Comparison of ENCODE assay signal across 1 cellular context in genomic region chr6:3118353-3119039, GRCh38.
TF ChIP-seq lines count a peak whose summit lies in the region.

Gene BPHL (plus strand): TSS chr6:3118711. CDS start chr6:3118741, 30 bp downstream.

TF ChIP-seq in K562, 482 proteins besides CTCF, POLR2A, EP300 and RAD21 (continued from another document and continues in another):
- TF ChIP-seq, protein P1, sequence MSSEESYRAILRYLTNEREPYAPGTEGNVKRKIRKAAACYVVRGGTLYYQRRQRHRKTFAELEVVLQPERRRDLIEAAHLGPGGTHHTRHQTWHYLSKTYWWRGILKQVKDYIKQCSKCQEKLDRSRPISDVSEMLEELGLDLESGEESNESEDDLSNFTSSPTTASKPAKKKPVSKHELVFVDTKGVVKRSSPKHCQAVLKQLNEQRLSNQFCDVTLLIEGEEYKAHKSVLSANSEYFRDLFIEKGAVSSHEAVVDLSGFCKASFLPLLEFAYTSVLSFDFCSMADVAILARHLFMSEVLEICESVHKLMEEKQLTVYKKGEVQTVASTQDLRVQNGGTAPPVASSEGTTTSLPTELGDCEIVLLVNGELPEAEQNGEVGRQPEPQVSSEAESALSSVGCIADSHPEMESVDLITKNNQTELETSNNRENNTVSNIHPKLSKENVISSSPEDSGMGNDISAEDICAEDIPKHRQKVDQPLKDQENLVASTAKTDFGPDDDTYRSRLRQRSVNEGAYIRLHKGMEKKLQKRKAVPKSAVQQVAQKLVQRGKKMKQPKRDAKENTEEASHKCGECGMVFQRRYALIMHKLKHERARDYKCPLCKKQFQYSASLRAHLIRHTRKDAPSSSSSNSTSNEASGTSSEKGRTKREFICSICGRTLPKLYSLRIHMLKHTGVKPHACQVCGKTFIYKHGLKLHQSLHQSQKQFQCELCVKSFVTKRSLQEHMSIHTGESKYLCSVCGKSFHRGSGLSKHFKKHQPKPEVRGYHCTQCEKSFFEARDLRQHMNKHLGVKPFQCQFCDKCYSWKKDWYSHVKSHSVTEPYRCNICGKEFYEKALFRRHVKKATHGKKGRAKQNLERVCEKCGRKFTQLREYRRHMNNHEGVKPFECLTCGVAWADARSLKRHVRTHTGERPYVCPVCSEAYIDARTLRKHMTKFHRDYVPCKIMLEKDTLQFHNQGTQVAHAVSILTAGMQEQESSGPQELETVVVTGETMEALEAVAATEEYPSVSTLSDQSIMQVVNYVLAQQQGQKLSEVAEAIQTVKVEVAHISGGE (CRISPR knock-in tag; IDR thresholded peaks at IDR 0.05): no peak
- TF ChIP-seq, protein P2, sequence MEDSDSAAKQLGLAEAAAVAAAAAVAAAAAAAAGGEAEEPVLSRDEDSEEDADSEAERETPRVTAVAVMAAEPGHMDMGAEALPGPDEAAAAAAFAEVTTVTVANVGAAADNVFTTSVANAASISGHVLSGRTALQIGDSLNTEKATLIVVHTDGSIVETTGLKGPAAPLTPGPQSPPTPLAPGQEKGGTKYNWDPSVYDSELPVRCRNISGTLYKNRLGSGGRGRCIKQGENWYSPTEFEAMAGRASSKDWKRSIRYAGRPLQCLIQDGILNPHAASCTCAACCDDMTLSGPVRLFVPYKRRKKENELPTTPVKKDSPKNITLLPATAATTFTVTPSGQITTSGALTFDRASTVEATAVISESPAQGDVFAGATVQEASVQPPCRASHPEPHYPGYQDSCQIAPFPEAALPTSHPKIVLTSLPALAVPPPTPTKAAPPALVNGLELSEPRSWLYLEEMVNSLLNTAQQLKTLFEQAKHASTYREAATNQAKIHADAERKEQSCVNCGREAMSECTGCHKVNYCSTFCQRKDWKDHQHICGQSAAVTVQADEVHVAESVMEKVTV (CRISPR knock-in tag; IDR thresholded peaks at IDR 0.05): no peak
- TF ChIP-seq HNRNPLL (IDR thresholded peaks at IDR 0.05; ENCODE audit: low read depth, low read length, poor library complexity, severe bottlenecking) (peak; percentile 69), ZNF644 (tag; IDR thresholded peaks at IDR 0.05; ENCODE audit: low read depth) (no peak), CBX2 (IDR thresholded peaks at IDR 0.05; ENCODE audit: insufficient read depth, low read length, poor library complexity, severe bottlenecking) (no peak), MYBL2 (IDR thresholded peaks at IDR 0.05; ENCODE audit: low read depth) (no peak), MYBL2 (CRISPR knock-in tag; IDR thresholded peaks at IDR 0.05; ENCODE audit: borderline replicate concordance) (no peak), GABPB1 (CRISPR knock-in tag; IDR thresholded peaks at IDR 0.05) (peak; percentile 55), BRCA1 (IDR thresholded peaks at IDR 0.05) (no peak), BRCA1 (CRISPR knock-in tag; IDR thresholded peaks at IDR 0.05) (no peak), DPF2 (IDR thresholded peaks at IDR 0.05) (no peak), POLR2AphosphoS5 (IDR thresholded peaks at IDR 0.05; ENCODE audit: control insufficient read depth, insufficient read depth, low read depth, low read length) (no peak), SPI1 (IDR thresholded peaks at IDR 0.05; ENCODE audit: borderline replicate concordance, low read depth, low read length) (no peak), NFIC (IDR thresholded peaks at IDR 0.05) (peak; percentile 24; the same call in 1 of the 2 replicates), TEAD2 (tag; IDR thresholded peaks at IDR 0.05) (no peak), HDAC3 (IDR thresholded peaks at IDR 0.05; ENCODE audit: borderline replicate concordance, partially characterized antibody) (no peak), NFIX (CRISPR knock-in tag; IDR thresholded peaks at IDR 0.05; ENCODE audit: low read depth) (no peak), RUNX1 (IDR thresholded peaks at IDR 0.05; ENCODE audit: low read depth) (peak; percentile 64; the same call in 1 of the 2 replicates), NR0B1 (IDR thresholded peaks at IDR 0.05; ENCODE audit: partially characterized antibody) (no peak), TCF3 (CRISPR knock-in tag; IDR thresholded peaks at IDR 0.05) (peak; percentile 19; the same call in 1 of the 2 replicates), ARNT (IDR thresholded peaks at IDR 0.05) (no peak), U2AF2 (optimal IDR thresholded peaks at IDR 0.05; ENCODE audit: low read depth, low read length) (no peak), MYNN (IDR thresholded peaks at IDR 0.05) (peak; percentile 60; the same call in 1 of the 2 replicates), MYNN (CRISPR knock-in tag; IDR thresholded peaks at IDR 0.05) (no peak), BCL6 (CRISPR knock-in tag; IDR thresholded peaks at IDR 0.05) (no peak), NR2C2 (CRISPR knock-in tag; IDR thresholded peaks at IDR 0.05) (peak; percentile 8; the same call in 1 of the 2 replicates), NR2C2 (tag; IDR thresholded peaks at IDR 0.05) (peak; percentile 54; the same call in 1 of the 2 replicates), OTX1 (CRISPR knock-in tag; IDR thresholded peaks at IDR 0.05) (no peak; the same call in 1 of the 2 replicates), PML (IDR thresholded peaks at IDR 0.05; ENCODE audit: low read length) (no peak; the same call in none of the 2 replicates), ZFP30 (CRISPR knock-in tag; IDR thresholded peaks at IDR 0.05; ENCODE audit: borderline replicate concordance) (no peak), RBM15 (IDR thresholded peaks at IDR 0.05; ENCODE audit: insufficient read depth, low read length) (no peak), HMBOX1 (IDR thresholded peaks at IDR 0.05) (no peak), RAD51 (IDR thresholded peaks at IDR 0.05; ENCODE audit: borderline replicate concordance, low read depth) (no peak), KDM5B (IDR thresholded peaks at IDR 0.05; ENCODE audit: insufficient replicate concordance, low read depth, low read length) (no peak), PHF21A (IDR thresholded peaks at IDR 0.05; ENCODE audit: borderline replicate concordance, low read depth) (no peak), FOXP1 (CRISPR knock-in tag; IDR thresholded peaks at IDR 0.05) (peak; percentile 77; the same call in 1 of the 2 replicates), RBFOX2 (IDR thresholded peaks at IDR 0.05; ENCODE audit: low read depth, low read length) (peak; percentile 89), KDM2B (CRISPR knock-in tag; IDR thresholded peaks at IDR 0.05) (peak; percentile 48; the same call in 1 of the 2 replicates), FOSL1 (tag; conservative IDR thresholded peaks at IDR 0.05) (no peak), ZBTB33 (CRISPR knock-in tag; IDR thresholded peaks at IDR 0.05) (peak; percentile 78; the same call in 1 of the 2 replicates), STAT5B (CRISPR knock-in tag; IDR thresholded peaks at IDR 0.05) (no peak)
- TF ChIP-seq, protein P3, sequence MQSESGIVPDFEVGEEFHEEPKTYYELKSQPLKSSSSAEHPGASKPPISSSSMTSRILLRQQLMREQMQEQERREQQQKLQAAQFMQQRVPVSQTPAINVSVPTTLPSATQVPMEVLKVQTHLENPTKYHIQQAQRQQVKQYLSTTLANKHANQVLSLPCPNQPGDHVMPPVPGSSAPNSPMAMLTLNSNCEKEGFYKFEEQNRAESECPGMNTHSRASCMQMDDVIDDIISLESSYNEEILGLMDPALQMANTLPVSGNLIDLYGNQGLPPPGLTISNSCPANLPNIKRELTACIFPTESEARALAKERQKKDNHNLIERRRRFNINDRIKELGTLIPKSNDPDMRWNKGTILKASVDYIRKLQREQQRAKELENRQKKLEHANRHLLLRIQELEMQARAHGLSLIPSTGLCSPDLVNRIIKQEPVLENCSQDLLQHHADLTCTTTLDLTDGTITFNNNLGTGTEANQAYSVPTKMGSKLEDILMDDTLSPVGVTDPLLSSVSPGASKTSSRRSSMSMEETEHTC (IDR thresholded peaks at IDR 0.05): peak; percentile 48
- TF ChIP-seq, protein P4, sequence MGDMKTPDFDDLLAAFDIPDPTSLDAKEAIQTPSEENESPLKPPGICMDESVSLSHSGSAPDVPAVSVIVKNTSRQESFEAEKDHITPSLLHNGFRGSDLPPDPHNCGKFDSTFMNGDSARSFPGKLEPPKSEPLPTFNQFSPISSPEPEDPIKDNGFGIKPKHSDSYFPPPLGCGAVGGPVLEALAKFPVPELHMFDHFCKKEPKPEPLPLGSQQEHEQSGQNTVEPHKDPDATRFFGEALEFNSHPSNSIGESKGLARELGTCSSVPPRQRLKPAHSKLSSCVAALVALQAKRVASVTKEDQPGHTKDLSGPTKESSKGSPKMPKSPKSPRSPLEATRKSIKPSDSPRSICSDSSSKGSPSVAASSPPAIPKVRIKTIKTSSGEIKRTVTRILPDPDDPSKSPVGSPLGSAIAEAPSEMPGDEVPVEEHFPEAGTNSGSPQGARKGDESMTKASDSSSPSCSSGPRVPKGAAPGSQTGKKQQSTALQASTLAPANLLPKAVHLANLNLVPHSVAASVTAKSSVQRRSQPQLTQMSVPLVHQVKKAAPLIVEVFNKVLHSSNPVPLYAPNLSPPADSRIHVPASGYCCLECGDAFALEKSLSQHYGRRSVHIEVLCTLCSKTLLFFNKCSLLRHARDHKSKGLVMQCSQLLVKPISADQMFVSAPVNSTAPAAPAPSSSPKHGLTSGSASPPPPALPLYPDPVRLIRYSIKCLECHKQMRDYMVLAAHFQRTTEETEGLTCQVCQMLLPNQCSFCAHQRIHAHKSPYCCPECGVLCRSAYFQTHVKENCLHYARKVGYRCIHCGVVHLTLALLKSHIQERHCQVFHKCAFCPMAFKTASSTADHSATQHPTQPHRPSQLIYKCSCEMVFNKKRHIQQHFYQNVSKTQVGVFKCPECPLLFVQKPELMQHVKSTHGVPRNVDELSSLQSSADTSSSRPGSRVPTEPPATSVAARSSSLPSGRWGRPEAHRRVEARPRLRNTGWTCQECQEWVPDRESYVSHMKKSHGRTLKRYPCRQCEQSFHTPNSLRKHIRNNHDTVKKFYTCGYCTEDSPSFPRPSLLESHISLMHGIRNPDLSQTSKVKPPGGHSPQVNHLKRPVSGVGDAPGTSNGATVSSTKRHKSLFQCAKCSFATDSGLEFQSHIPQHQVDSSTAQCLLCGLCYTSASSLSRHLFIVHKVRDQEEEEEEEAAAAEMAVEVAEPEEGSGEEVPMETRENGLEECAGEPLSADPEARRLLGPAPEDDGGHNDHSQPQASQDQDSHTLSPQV (IDR thresholded peaks at IDR 0.05): no peak; the same call in 1 of the 2 replicates
- TF ChIP-seq, protein P5, sequence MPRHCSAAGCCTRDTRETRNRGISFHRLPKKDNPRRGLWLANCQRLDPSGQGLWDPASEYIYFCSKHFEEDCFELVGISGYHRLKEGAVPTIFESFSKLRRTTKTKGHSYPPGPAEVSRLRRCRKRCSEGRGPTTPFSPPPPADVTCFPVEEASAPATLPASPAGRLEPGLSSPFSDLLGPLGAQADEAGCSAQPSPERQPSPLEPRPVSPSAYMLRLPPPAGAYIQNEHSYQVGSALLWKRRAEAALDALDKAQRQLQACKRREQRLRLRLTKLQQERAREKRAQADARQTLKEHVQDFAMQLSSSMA (CRISPR knock-in tag; IDR thresholded peaks at IDR 0.05): no peak; the same call in 1 of the 2 replicates
- TF ChIP-seq, protein P6, sequence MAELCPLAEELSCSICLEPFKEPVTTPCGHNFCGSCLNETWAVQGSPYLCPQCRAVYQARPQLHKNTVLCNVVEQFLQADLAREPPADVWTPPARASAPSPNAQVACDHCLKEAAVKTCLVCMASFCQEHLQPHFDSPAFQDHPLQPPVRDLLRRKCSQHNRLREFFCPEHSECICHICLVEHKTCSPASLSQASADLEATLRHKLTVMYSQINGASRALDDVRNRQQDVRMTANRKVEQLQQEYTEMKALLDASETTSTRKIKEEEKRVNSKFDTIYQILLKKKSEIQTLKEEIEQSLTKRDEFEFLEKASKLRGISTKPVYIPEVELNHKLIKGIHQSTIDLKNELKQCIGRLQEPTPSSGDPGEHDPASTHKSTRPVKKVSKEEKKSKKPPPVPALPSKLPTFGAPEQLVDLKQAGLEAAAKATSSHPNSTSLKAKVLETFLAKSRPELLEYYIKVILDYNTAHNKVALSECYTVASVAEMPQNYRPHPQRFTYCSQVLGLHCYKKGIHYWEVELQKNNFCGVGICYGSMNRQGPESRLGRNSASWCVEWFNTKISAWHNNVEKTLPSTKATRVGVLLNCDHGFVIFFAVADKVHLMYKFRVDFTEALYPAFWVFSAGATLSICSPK (IDR thresholded peaks at IDR 0.05; ENCODE audit: borderline replicate concordance): no peak
- TF ChIP-seq, protein P7, sequence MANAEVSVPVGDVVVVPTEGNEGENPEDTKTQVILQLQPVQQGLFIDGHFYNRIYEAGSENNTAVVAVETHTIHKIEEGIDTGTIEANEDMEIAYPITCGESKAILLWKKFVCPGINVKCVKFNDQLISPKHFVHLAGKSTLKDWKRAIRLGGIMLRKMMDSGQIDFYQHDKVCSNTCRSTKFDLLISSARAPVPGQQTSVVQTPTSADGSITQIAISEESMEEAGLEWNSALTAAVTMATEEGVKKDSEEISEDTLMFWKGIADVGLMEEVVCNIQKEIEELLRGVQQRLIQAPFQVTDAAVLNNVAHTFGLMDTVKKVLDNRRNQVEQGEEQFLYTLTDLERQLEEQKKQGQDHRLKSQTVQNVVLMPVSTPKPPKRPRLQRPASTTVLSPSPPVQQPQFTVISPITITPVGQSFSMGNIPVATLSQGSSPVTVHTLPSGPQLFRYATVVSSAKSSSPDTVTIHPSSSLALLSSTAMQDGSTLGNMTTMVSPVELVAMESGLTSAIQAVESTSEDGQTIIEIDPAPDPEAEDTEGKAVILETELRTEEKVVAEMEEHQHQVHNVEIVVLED (CRISPR knock-in tag; IDR thresholded peaks at IDR 0.05): 0 out of 2 replicates have a peak, but pooled peaks have one; percentile 38
